8 cellular contexts compared by ENCODE assay signal in genomic region chr13:97367427-97367826, GRCh38.
DNase-seq lines count a peak whose midpoint lies in the region; ATAC-seq and TF ChIP-seq lines count a peak whose summit lies in the region.

No MANE protein-coding gene starts in this region.

- no peaks in the 10 kb centered on the region for H4K20me1 ChIP-seq in mammary epithelial cell (ENCODE audit: insufficient read depth, low read length)

- H3K9ac ChIP-seq in mammary epithelial cell (ENCODE audit: insufficient read depth, low read length), result no peak overlapping the region

- H3K4me3 Mint-ChIP-seq in MCF 10A (ENCODE audit: unreplicated experiment) (no peak overlapping the region), memory B cell (no peak overlapping the region)

- POLR2A ChIA-PET in MCF 10A (lab: Yijun Ruan, JAX), result interaction anchor here (1.2 to 4.3 kb wide), 3 partner anchors 66 to 1618 kb away, joined by 6 to 37 read pairs (median 9); partner anchors contain the start of genes MBNL2 and RAP2A

- intact Hi-C loops in MCF 10A (cut with micrococcal nuclease) (loop anchor here (10.0 kb wide), 1 partner anchor 207 kb away; no protein-coding TSS in a partner anchor), mammary epithelial cell (cut with micrococcal nuclease) (loop anchor here (10.0 kb wide), 1 partner anchor 207 kb away; no protein-coding TSS in a partner anchor)

- H3K4me1 Mint-ChIP-seq in MCF 10A (ENCODE audit: insufficient read depth, unreplicated experiment), result peaks cover 6% of the 10 kb centered on the region
- peaks cover 21% of the 10 kb centered on the region for H3K4me1 Mint-ChIP-seq in memory B cell

- no peak overlapping the region for H3K4me3 ChIP-seq in mammary epithelial cell (replicated peaks in 1 of 3; ENCODE audit: insufficient read depth in 1 of 3, low read depth in 2 of 3, low read length in 3 of 3)
- peak overlapping the region; percentile 18 for H3K4me3 ChIP-seq in brain microvascular endothelial cell (ENCODE audit: low read depth, low read length)
- H3K4me3 ChIP-seq in urinary bladder (ENCODE audit: low read depth, low read length), result no peak overlapping the region

- H3K4me1 ChIP-seq in mammary epithelial cell (ENCODE audit: insufficient read depth, low read length), result no peaks in the 10 kb centered on the region
- H3K4me1 ChIP-seq in urinary bladder (ENCODE audit: insufficient read depth), result no peaks in the 10 kb centered on the region

- H3K36me3 ChIP-seq in mammary epithelial cell (ENCODE audit: insufficient read depth, low read length), result peaks cover 4% of the 10 kb centered on the region
- H3K36me3 ChIP-seq in brain microvascular endothelial cell (replicated peaks), result peaks cover 8% of the 10 kb centered on the region
- H3K36me3 ChIP-seq in urinary bladder (ENCODE audit: insufficient read depth), result no peaks in the 10 kb centered on the region

- H3K27me3 ChIP-seq in mammary epithelial cell (ENCODE audit: insufficient read depth, low read length), result no peaks in the 10 kb centered on the region
- H3K27me3 ChIP-seq in brain microvascular endothelial cell (replicated peaks), result no peaks in the 10 kb centered on the region

- 79% methylated on average over 8 of the region's 8 CpGs for WGBS in mammary epithelial cell (ENCODE audit: low coverage, missing lambda C conversion rate)
- 43% methylated on average over 8 of the region's 8 CpGs for WGBS in urinary bladder

- H3K27ac Mint-ChIP-seq in MCF 10A (ENCODE audit: low read depth, unreplicated experiment) (peak overlapping the region; percentile 62), memory B cell (peak overlapping the region; percentile 49)

- in situ Hi-C loops in mammary epithelial cell (cut with MboI; ENCODE audit: low sequenced_read_pairs in 2 of 2), result no loop called here
- in situ Hi-C loops in brain microvascular endothelial cell (cut with HindIII; ENCODE audit: low pct_ligation_motif_present, low sequenced_read_pairs), result loop anchor here (25.0 kb wide), 2 partner anchors 155 to 255 kb away; partner anchors contain the start of gene MBNL2

- H3K9me3 Mint-ChIP-seq in MCF 10A (ENCODE audit: unreplicated experiment), result no peaks in the 10 kb centered on the region
- no peaks in the 10 kb centered on the region for H3K9me3 Mint-ChIP-seq in memory B cell

- peak; percentile 18 for DNase-seq in MCF 10A (ENCODE audit: unreplicated experiment)
- no peak for DNase-seq in mammary epithelial cell
- peak; percentile 82 for DNase-seq in brain microvascular endothelial cell
- no peak for DNase-seq in memory B cell (ENCODE audit: low spot score in 2 of 2)
- no peak for DNase-seq in stimulated activated CD4-positive, alpha-beta T cell treated with anti-CD3 and anti-CD28 coated beads, Interleukin-4, amount 100 ng/mL, for 4 hours

- no peak overlapping the region for H2AFZ ChIP-seq in mammary epithelial cell (ENCODE audit: low read depth, low read length)

- ATAC-seq in memory B cell (ENCODE audit: low read depth), result no peak
- no peak for ATAC-seq in HG03354 (IDR thresholded peaks at IDR 0.05; ENCODE audit: poor library complexity, severe bottlenecking, unreplicated experiment)
- ATAC-seq in HG03097 (IDR thresholded peaks at IDR 0.05; ENCODE audit: low FRiP score, unreplicated experiment), result no peak

- BruUV-seq in MCF 10A (replicated peaks; lab: Mats Ljungman, UMichigan) (no TSS peak), mammary epithelial cell (replicated peaks; lab: Mats Ljungman, UMichigan) (no TSS peak)

- H3K27me3 Mint-ChIP-seq in MCF 10A (ENCODE audit: insufficient read depth, unreplicated experiment), result no peaks in the 10 kb centered on the region
- H3K27me3 Mint-ChIP-seq in memory B cell, result no peaks in the 10 kb centered on the region

- H3K9me3 ChIP-seq in mammary epithelial cell (replicated peaks; ENCODE audit: insufficient read depth, low read length), result no peaks in the 10 kb centered on the region

- dilution Hi-C loops in mammary epithelial cell (cut with HindIII; ENCODE audit: low sequenced_read_pairs), result no loop called here

- CTCF ChIA-PET in MCF 10A (lab: Yijun Ruan, JAX) (interaction anchor here (0.6 to 2.9 kb wide), 9 partner anchors 30 to 1962 kb away, joined by 3 to 12 read pairs (median 3); partner anchors contain the start of gene MBNL2), mammary epithelial cell (lab: Charles Lee; ENCODE audit: low non-redundant PET) (no interaction called here)

- H3K36me3 Mint-ChIP-seq in MCF 10A (ENCODE audit: insufficient read depth, unreplicated experiment), result peaks cover 23% of the 10 kb centered on the region
- H3K36me3 Mint-ChIP-seq in memory B cell, result peaks cover 41% of the 10 kb centered on the region

- H3K27ac ChIP-seq in mammary epithelial cell (ENCODE audit: insufficient read depth, low read depth, low read length) (no peak overlapping the region), brain microvascular endothelial cell (peak overlapping the region; percentile 66), urinary bladder (ENCODE audit: low read depth) (peak overlapping the region; percentile 41)

- no peaks in the 10 kb centered on the region for H3K79me2 ChIP-seq in mammary epithelial cell (ENCODE audit: insufficient read depth, low read length)

- TF ChIP-seq CTCF in MCF 10A (IDR thresholded peaks at IDR 0.05; ENCODE audit: unreplicated experiment) (no peak), mammary epithelial cell (conservative IDR thresholded peaks at IDR 0.05 in 1 of 2, IDR thresholded peaks at IDR 0.05 in 1 of 2; ENCODE audit: extremely low read depth in 1 of 2, insufficient read depth in 1 of 2, low read depth in 1 of 2, low read length in 2 of 2) (no peak), brain microvascular endothelial cell (IDR thresholded peaks at IDR 0.05; ENCODE audit: low read depth, low read length, missing control alignments) (no peak)

- no peak overlapping the region for H3K4me2 ChIP-seq in mammary epithelial cell (ENCODE audit: insufficient read depth, low read depth, low read length)

Comparison
In these comparisons a context has a peak if more than half of its experiments do, and no peak if none do; other contexts are left out.
1. DNase-seq: peak in MCF 10A (single experiment) and brain microvascular endothelial cell (single experiment); none in mammary epithelial cell (single experiment), memory B cell (0 of 2) and stimulated activated CD4-positive, alpha-beta T cell treated with anti-CD3 and anti-CD28 coated beads, Interleukin-4, amount 100 ng/mL, for 4 hours (0 of 2).